8 cellular contexts compared by ENCODE assay signal in genomic region chr10:12195603-12196506, GRCh38. TPM values are rescaled to one million over a fixed set of nuclear protein-coding genes. Genes with fewer than 3 reads are reported as not detected.
DNase-seq lines count a peak whose midpoint lies in the region; ATAC-seq lines count a peak whose summit lies in the region.

Gene CDC123 (plus strand): TSS chr10:12196188. CDS start chr10:12196246, 58 bp downstream.
Gene NUDT5 (minus strand): TSS chr10:12195891. CDS start chr10:12186291, 9,600 bp downstream.

- H2AFZ ChIP-seq in GM23248 (peak within 1 kb of the TSS; percentile 96), Karpas-422 (ENCODE audit: low read length) (peak within 1 kb of the TSS; percentile 88)

- H3K9me3 ChIP-seq in GM23248 (ENCODE audit: low read depth) (no peaks in the 10 kb centered on the region), Karpas-422 (ENCODE audit: low read length) (no peaks in the 10 kb centered on the region)

- H3K27me3 Mint-ChIP-seq in activated T-helper 1 cell treated with anti-CD3 and anti-CD28 coated beads, Interleukin-12 subunit alpha, Interleukin-12 subunit beta, Interleukin-2, Interleukin-4 antibody, amounts not matched to agents 30 ng/mL and 10 ng/mL and 1 ng/mL, durations not matched to agents 14 hours and 24 hours and 36 hours (ENCODE audit: insufficient read depth): no peaks in the 10 kb centered on the region
- no peaks in the 10 kb centered on the region for H3K27me3 Mint-ChIP-seq in naive B cell

- H3K4me1 Mint-ChIP-seq in activated T-helper 1 cell treated with anti-CD3 and anti-CD28 coated beads, Interleukin-12 subunit alpha, Interleukin-12 subunit beta, Interleukin-2, Interleukin-4 antibody, amounts not matched to agents 30 ng/mL and 10 ng/mL and 1 ng/mL, durations not matched to agents 14 hours and 24 hours and 36 hours (ENCODE audit: low read depth): peaks cover 60% of the 10 kb centered on the region
- peaks cover 28 to 39% (median 36%) of the 10 kb centered on the region in 3 donors for H3K4me1 Mint-ChIP-seq in naive B cell
- H3K4me1 Mint-ChIP-seq in stimulated activated effector memory CD8-positive, alpha-beta T cell treated with anti-CD3 and anti-CD28 coated beads, Interleukin-12 subunit alpha, Interleukin-12 subunit beta, amount 100 ng/mL, for 72 hours: peaks cover 47% of the 10 kb centered on the region

- H3K27ac Mint-ChIP-seq in activated T-helper 1 cell treated with anti-CD3 and anti-CD28 coated beads, Interleukin-12 subunit alpha, Interleukin-12 subunit beta, Interleukin-2, Interleukin-4 antibody, amounts not matched to agents 30 ng/mL and 10 ng/mL and 1 ng/mL, durations not matched to agents 14 hours and 24 hours and 36 hours: peak within 1 kb of the TSS; percentile 97
- H3K27ac Mint-ChIP-seq in naive B cell: peak within 1 kb of the TSS; percentile 95 to 100 (median 98)
- H3K27ac Mint-ChIP-seq in stimulated activated effector memory CD8-positive, alpha-beta T cell treated with anti-CD3 and anti-CD28 coated beads, Interleukin-12 subunit alpha, Interleukin-12 subunit beta, amount 100 ng/mL, for 72 hours: peak within 1 kb of the TSS; percentile 98

- peak within 1 kb of the TSS; percentile 90 for H3K4me3 Mint-ChIP-seq in activated T-helper 1 cell treated with anti-CD3 and anti-CD28 coated beads, Interleukin-12 subunit alpha, Interleukin-12 subunit beta, Interleukin-2, Interleukin-4 antibody, amounts not matched to agents 30 ng/mL and 10 ng/mL and 1 ng/mL, durations not matched to agents 14 hours and 24 hours and 36 hours
- peak within 1 kb of the TSS; percentile 95 to 100 (median 98) for H3K4me3 Mint-ChIP-seq in naive B cell
- peak within 1 kb of the TSS; percentile 100 for H3K4me3 Mint-ChIP-seq in stimulated activated effector memory CD8-positive, alpha-beta T cell treated with anti-CD3 and anti-CD28 coated beads, Interleukin-12 subunit alpha, Interleukin-12 subunit beta, amount 100 ng/mL, for 72 hours

- H3K9ac ChIP-seq in GM23248 (peak within 1 kb of the TSS; percentile 93), Karpas-422 (ENCODE audit: low read length) (peak within 1 kb of the TSS; percentile 86)

- peak; percentile 88 to 89 for ATAC-seq in naive B cell (ENCODE audit: low read depth in 2 of 2)
- ATAC-seq in stimulated activated effector memory CD8-positive, alpha-beta T cell treated with anti-CD3 and anti-CD28 coated beads, Interleukin-12 subunit alpha, Interleukin-12 subunit beta, amount 100 ng/mL, for 72 hours: peak; percentile 97

- DNase-seq in Daoy (ENCODE audit: low read depth) (peak; percentile 90), GM23248 (peak; percentile 97), Karpas-422 (peak; percentile 96), RPMI7951 (ENCODE audit: low read depth) (peak; percentile 91), fibroblast of gingiva (ENCODE audit: low read depth) (peak; percentile 88), naive B cell (peak; percentile 85)
- DNase-seq in activated T-helper 1 cell treated with anti-CD3 and anti-CD28 coated beads, Interleukin-12 subunit alpha, Interleukin-12 subunit beta, Interleukin-2, Interleukin-4 antibody, amounts not matched to agents 30 ng/mL and 10 ng/mL and 1 ng/mL, durations not matched to agents 14 hours and 24 hours and 36 hours (ENCODE audit: low spot score): peak; percentile 83
- peak; percentile 77 to 93 for DNase-seq in stimulated activated effector memory CD8-positive, alpha-beta T cell treated with anti-CD3 and anti-CD28 coated beads, Interleukin-12 subunit alpha, Interleukin-12 subunit beta, amount 100 ng/mL, for 72 hours (ENCODE audit: low spot score in 2 of 2)

- H3K4me3 ChIP-seq in GM23248: peak within 1 kb of the TSS; percentile 99
- H3K4me3 ChIP-seq in Karpas-422 (ENCODE audit: low read length): peak within 1 kb of the TSS; percentile 91

- H3F3A ChIP-seq in GM23248 (ENCODE audit: insufficient read depth): peaks cover 24% of the 10 kb centered on the region

- H3K36me3 Mint-ChIP-seq in activated T-helper 1 cell treated with anti-CD3 and anti-CD28 coated beads, Interleukin-12 subunit alpha, Interleukin-12 subunit beta, Interleukin-2, Interleukin-4 antibody, amounts not matched to agents 30 ng/mL and 10 ng/mL and 1 ng/mL, durations not matched to agents 14 hours and 24 hours and 36 hours (ENCODE audit: low read depth): peaks cover 35% of the 10 kb centered on the region
- peaks cover 4 to 10% of the 10 kb centered on the region in 2 donors for H3K36me3 Mint-ChIP-seq in naive B cell
- H3K36me3 Mint-ChIP-seq in stimulated activated effector memory CD8-positive, alpha-beta T cell treated with anti-CD3 and anti-CD28 coated beads, Interleukin-12 subunit alpha, Interleukin-12 subunit beta, amount 100 ng/mL, for 72 hours: peaks cover 71% of the 10 kb centered on the region

- in situ Hi-C loops in GM23248 (cut with MboI): no loop called here

- peaks cover 93% of the 10 kb centered on the region for H3K79me2 ChIP-seq in GM23248 (ENCODE audit: insufficient read depth)
- peaks cover 92% of the 10 kb centered on the region for H3K79me2 ChIP-seq in Karpas-422 (ENCODE audit: low read length)

- no peaks in the 10 kb centered on the region for H4K20me1 ChIP-seq in GM23248 (ENCODE audit: insufficient read depth)
- peaks cover 16% of the 10 kb centered on the region; the same call in 1 of the 2 replicates for H4K20me1 ChIP-seq in Karpas-422 (ENCODE audit: insufficient read depth, low read depth, low read length)

- H3K9me3 Mint-ChIP-seq in activated T-helper 1 cell treated with anti-CD3 and anti-CD28 coated beads, Interleukin-12 subunit alpha, Interleukin-12 subunit beta, Interleukin-2, Interleukin-4 antibody, amounts not matched to agents 30 ng/mL and 10 ng/mL and 1 ng/mL, durations not matched to agents 14 hours and 24 hours and 36 hours: no peaks in the 10 kb centered on the region
- no peaks in the 10 kb centered on the region for H3K9me3 Mint-ChIP-seq in naive B cell
- no peaks in the 10 kb centered on the region for H3K9me3 Mint-ChIP-seq in stimulated activated effector memory CD8-positive, alpha-beta T cell treated with anti-CD3 and anti-CD28 coated beads, Interleukin-12 subunit alpha, Interleukin-12 subunit beta, amount 100 ng/mL, for 72 hours

- H3K27ac ChIP-seq in GM23248 (peak within 1 kb of the TSS; percentile 85), Karpas-422 (ENCODE audit: low read length) (peak within 1 kb of the TSS; percentile 78)

- H3K4me2 ChIP-seq in GM23248 (ENCODE audit: unreplicated experiment): peak within 1 kb of the TSS; percentile 99
- H3K4me2 ChIP-seq in Karpas-422 (ENCODE audit: low read depth, low read length, poor library complexity, severe bottlenecking): peak within 1 kb of the TSS; percentile 99

- H3K4me1 ChIP-seq in GM23248 (ENCODE audit: insufficient read depth) (peaks cover 33% of the 10 kb centered on the region), Karpas-422 (ENCODE audit: low read length) (peaks cover 31% of the 10 kb centered on the region)

- 1 to 2% methylated on average over 59 to 62 of the region's 62 CpGs for WGBS in GM23248 (ENCODE audit: low coverage in 1 of 2, low lambda C conversion rate in 2 of 2, missing lambda C conversion rate in 2 of 2), 2 experiments

- no peaks in the 10 kb centered on the region for H3K9me2 ChIP-seq in GM23248 (ENCODE audit: insufficient read depth)
- no peaks in the 10 kb centered on the region for H3K9me2 ChIP-seq in Karpas-422 (replicated peaks; ENCODE audit: insufficient read depth, low read length)

- H3K36me3 ChIP-seq in GM23248 (ENCODE audit: low read depth) (peaks cover 7% of the 10 kb centered on the region), Karpas-422 (ENCODE audit: insufficient read depth, low read length) (peaks cover 25% of the 10 kb centered on the region)

- intact Hi-C loops in activated T-helper 1 cell treated with anti-CD3 and anti-CD28 coated beads, Interleukin-12 subunit alpha, Interleukin-12 subunit beta, Interleukin-2, Interleukin-4 antibody, amounts not matched to agents 30 ng/mL and 10 ng/mL and 1 ng/mL, durations not matched to agents 14 hours and 24 hours and 36 hours (cut with micrococcal nuclease): loop anchor here (1.0 to 5.0 kb wide), 10 partner anchors 15 to 903 kb away; partner anchors contain the start of genes CAMK1D and DHTKD1

- H3K27me3 ChIP-seq in GM23248 (replicated peaks; ENCODE audit: insufficient read depth) (no peaks in the 10 kb centered on the region), Karpas-422 (ENCODE audit: low read length) (no peaks in the 10 kb centered on the region)

RNA-seq across cellular contexts. Expression of gene CDC123, which starts in this region (rescaled TPM):
- 143 and 190 TPM in 2 replicates for total RNA-seq in Daoy (2014; rRNA removed; shearing (Covaris generic))
- total RNA-seq in GM23248 (2014; rRNA removed; shearing (Covaris generic)): 81.3 and 100 TPM in 2 replicates
- polyA plus RNA-seq in GM23248 (2016; fragmentation: Nextera tagmentation; extraction: Ambion mirVana) (146 and 150 TPM in 2 replicates), naive B cell (ENCODE audit: low read depth in 6 of 6) (100 to 1,000 TPM in 5 of 6 donors, 10 to 100 TPM in 1; 98.5 to 184 (median 115) TPM)
- total RNA-seq in Karpas-422 (2014; rRNA removed; shearing (Covaris generic); ENCODE audit: low replicate concordance): 82.9 and 138 TPM in 2 replicates
- 217 and 219 TPM in 2 replicates for total RNA-seq in RPMI7951 (2014; rRNA removed; shearing (Covaris generic))
- 190 and 191 TPM in 2 replicates for total RNA-seq in activated T-helper 1 cell treated with anti-CD3 and anti-CD28 coated beads, Interleukin-12 subunit alpha, Interleukin-12 subunit beta, Interleukin-2, Interleukin-4 antibody, amounts not matched to agents 30 ng/mL and 10 ng/mL and 1 ng/mL, durations not matched to agents 14 hours and 24 hours and 36 hours

RNA-seq across cellular contexts. Expression of gene NUDT5, which starts in this region (rescaled TPM):
- 125 and 154 TPM in 2 replicates for total RNA-seq in Daoy (2014; rRNA removed; shearing (Covaris generic))
- 26.9 and 33.2 TPM in 2 replicates for total RNA-seq in GM23248 (2014; rRNA removed; shearing (Covaris generic))
- polyA plus RNA-seq in GM23248 (2016; fragmentation: Nextera tagmentation; extraction: Ambion mirVana): 105 and 107 TPM in 2 replicates
- total RNA-seq in Karpas-422 (2014; rRNA removed; shearing (Covaris generic); ENCODE audit: low replicate concordance): 73.2 and 96.9 TPM in 2 replicates
- 176 and 209 TPM in 2 replicates for total RNA-seq in RPMI7951 (2014; rRNA removed; shearing (Covaris generic))
- 121 and 131 TPM in 2 replicates for total RNA-seq in activated T-helper 1 cell treated with anti-CD3 and anti-CD28 coated beads, Interleukin-12 subunit alpha, Interleukin-12 subunit beta, Interleukin-2, Interleukin-4 antibody, amounts not matched to agents 30 ng/mL and 10 ng/mL and 1 ng/mL, durations not matched to agents 14 hours and 24 hours and 36 hours
- 10 to 100 TPM; 32.1 to 65.0 (median 42.2) TPM for polyA plus RNA-seq in naive B cell (ENCODE audit: low read depth in 6 of 6)

Comparison
In these comparisons a context has a peak if more than half of its experiments do, and no peak if none do; other contexts are left out.
1. Peak in every context shown above with its lines: DNase-seq, ATAC-seq, H3K4me3 ChIP-seq and H3K27ac ChIP-seq.